Comparison of ENCODE assay signal across 1 cellular context in the genomic region with DNA sequence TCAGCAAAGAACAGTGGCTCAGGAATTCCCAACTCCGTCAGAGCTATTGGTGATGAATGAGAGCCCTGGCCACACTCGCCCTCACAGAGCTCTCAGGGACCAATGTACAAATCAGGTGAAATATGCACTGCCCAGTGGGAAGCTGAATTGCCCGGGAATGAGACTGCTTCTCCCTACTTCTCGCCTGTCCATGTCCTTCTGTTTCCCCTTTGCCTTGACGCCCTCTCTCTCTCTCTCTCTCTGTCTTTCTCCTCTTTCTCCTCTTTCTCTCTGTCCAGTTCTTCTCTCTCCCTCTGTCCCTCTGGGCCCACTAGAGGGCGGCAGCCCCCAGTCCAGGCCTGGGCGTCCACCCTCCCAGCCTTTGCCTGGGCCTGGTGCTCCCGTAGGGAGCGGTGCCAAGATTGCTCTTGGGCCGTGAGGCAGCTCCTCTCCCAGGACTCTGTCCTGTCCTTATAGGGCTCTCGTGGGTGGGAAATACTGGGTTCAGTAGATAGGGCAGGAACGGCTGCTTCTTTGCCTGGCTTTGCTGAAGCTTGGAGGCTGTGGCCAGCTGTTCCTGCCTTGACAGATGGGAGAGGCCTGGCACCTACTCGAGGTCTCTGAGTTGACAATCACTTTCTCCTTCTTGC.
A peak's percentile ranks its signal among the peaks of the same experiment; 100 is the strongest.
TF ChIP-seq lines count a peak whose summit lies in the region.

No MANE protein-coding gene starts in this region.

TF ChIP-seq in HepG2, 621 proteins besides CTCF, POLR2A, EP300 and RAD21 (continued from another document and continues in another):
- TF ChIP-seq, protein P1, sequence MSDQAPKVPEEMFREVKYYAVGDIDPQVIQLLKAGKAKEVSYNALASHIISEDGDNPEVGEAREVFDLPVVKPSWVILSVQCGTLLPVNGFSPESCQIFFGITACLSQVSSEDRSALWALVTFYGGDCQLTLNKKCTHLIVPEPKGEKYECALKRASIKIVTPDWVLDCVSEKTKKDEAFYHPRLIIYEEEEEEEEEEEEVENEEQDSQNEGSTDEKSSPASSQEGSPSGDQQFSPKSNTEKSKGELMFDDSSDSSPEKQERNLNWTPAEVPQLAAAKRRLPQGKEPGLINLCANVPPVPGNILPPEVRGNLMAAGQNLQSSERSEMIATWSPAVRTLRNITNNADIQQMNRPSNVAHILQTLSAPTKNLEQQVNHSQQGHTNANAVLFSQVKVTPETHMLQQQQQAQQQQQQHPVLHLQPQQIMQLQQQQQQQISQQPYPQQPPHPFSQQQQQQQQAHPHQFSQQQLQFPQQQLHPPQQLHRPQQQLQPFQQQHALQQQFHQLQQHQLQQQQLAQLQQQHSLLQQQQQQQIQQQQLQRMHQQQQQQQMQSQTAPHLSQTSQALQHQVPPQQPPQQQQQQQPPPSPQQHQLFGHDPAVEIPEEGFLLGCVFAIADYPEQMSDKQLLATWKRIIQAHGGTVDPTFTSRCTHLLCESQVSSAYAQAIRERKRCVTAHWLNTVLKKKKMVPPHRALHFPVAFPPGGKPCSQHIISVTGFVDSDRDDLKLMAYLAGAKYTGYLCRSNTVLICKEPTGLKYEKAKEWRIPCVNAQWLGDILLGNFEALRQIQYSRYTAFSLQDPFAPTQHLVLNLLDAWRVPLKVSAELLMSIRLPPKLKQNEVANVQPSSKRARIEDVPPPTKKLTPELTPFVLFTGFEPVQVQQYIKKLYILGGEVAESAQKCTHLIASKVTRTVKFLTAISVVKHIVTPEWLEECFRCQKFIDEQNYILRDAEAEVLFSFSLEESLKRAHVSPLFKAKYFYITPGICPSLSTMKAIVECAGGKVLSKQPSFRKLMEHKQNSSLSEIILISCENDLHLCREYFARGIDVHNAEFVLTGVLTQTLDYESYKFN (CRISPR knock-in tag; conservative IDR thresholded peaks at IDR 0.05), result no peak; the same call in 1 of the 2 replicates
- peak; percentile 19; the same call in 1 of the 2 replicates for TF ChIP-seq FOXA3 (CRISPR knock-in tag; IDR thresholded peaks at IDR 0.05)
- TF ChIP-seq, protein P2, sequence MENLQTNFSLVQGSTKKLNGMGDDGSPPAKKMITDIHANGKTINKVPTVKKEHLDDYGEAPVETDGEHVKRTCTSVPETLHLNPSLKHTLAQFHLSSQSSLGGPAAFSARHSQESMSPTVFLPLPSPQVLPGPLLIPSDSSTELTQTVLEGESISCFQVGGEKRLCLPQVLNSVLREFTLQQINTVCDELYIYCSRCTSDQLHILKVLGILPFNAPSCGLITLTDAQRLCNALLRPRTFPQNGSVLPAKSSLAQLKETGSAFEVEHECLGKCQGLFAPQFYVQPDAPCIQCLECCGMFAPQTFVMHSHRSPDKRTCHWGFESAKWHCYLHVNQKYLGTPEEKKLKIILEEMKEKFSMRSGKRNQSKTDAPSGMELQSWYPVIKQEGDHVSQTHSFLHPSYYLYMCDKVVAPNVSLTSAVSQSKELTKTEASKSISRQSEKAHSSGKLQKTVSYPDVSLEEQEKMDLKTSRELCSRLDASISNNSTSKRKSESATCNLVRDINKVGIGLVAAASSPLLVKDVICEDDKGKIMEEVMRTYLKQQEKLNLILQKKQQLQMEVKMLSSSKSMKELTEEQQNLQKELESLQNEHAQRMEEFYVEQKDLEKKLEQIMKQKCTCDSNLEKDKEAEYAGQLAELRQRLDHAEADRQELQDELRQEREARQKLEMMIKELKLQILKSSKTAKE (CRISPR knock-in tag; IDR thresholded peaks at IDR 0.05; ENCODE audit: borderline replicate concordance), result no peak
- no peak for TF ChIP-seq SNAPC4 (CRISPR knock-in tag; IDR thresholded peaks at IDR 0.05)
- peak; percentile 69; the same call in 1 of the 2 replicates for TF ChIP-seq CBX5 (CRISPR knock-in tag; IDR thresholded peaks at IDR 0.05; ENCODE audit: borderline replicate concordance)
- TF ChIP-seq, protein P3, sequence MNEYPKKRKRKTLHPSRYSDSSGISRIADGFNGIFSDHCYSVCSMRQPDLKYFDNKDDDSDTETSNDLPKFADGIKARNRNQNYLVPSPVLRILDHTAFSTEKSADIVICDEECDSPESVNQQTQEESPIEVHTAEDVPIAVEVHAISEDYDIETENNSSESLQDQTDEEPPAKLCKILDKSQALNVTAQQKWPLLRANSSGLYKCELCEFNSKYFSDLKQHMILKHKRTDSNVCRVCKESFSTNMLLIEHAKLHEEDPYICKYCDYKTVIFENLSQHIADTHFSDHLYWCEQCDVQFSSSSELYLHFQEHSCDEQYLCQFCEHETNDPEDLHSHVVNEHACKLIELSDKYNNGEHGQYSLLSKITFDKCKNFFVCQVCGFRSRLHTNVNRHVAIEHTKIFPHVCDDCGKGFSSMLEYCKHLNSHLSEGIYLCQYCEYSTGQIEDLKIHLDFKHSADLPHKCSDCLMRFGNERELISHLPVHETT (CRISPR knock-in tag; conservative IDR thresholded peaks at IDR 0.05), result no peak
- TF ChIP-seq, protein P4, sequence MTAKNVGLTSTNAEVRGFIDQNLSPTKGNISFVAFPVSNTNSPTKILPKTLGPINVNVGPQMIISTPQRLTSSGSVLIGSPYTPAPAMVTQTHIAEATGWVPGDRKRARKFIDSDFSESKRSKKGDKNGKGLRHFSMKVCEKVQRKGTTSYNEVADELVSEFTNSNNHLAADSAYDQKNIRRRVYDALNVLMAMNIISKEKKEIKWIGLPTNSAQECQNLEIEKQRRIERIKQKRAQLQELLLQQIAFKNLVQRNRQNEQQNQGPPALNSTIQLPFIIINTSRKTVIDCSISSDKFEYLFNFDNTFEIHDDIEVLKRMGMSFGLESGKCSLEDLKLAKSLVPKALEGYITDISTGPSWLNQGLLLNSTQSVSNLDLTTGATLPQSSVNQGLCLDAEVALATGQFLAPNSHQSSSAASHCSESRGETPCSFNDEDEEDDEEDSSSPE (CRISPR knock-in tag; IDR thresholded peaks at IDR 0.05), result peak; percentile 68
- TF ChIP-seq RORA (CRISPR knock-in tag; IDR thresholded peaks at IDR 0.05), result no peak
- 0 out of 2 replicates have a peak, but pooled peaks have one; percentile 35 for TF ChIP-seq HNRNPL (IDR thresholded peaks at IDR 0.05; ENCODE audit: low read depth, low read length)
- peak; percentile 35; the same call in 1 of the 2 replicates for TF ChIP-seq CSRNP1 (CRISPR knock-in tag; IDR thresholded peaks at IDR 0.05)
- peak; percentile 32; the same call in 1 of the 2 replicates for TF ChIP-seq ZNF143 (CRISPR knock-in tag; IDR thresholded peaks at IDR 0.05)
- TF ChIP-seq, protein P5, sequence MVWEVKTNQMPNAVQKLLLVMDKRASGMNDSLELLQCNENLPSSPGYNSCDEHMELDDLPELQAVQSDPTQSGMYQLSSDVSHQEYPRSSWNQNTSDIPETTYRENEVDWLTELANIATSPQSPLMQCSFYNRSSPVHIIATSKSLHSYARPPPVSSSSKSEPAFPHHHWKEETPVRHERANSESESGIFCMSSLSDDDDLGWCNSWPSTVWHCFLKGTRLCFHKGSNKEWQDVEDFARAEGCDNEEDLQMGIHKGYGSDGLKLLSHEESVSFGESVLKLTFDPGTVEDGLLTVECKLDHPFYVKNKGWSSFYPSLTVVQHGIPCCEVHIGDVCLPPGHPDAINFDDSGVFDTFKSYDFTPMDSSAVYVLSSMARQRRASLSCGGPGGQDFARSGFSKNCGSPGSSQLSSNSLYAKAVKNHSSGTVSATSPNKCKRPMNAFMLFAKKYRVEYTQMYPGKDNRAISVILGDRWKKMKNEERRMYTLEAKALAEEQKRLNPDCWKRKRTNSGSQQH (CRISPR knock-in tag; IDR thresholded peaks at IDR 0.05; ENCODE audit: low read depth), result no peak
- no peak for TF ChIP-seq ARNT2 (CRISPR knock-in tag; IDR thresholded peaks at IDR 0.05; ENCODE audit: low read depth)
- TF ChIP-seq ZNF557 (CRISPR knock-in tag; IDR thresholded peaks at IDR 0.05), result no peak; the same call in 1 of the 2 replicates
- TF ChIP-seq, protein P6, sequence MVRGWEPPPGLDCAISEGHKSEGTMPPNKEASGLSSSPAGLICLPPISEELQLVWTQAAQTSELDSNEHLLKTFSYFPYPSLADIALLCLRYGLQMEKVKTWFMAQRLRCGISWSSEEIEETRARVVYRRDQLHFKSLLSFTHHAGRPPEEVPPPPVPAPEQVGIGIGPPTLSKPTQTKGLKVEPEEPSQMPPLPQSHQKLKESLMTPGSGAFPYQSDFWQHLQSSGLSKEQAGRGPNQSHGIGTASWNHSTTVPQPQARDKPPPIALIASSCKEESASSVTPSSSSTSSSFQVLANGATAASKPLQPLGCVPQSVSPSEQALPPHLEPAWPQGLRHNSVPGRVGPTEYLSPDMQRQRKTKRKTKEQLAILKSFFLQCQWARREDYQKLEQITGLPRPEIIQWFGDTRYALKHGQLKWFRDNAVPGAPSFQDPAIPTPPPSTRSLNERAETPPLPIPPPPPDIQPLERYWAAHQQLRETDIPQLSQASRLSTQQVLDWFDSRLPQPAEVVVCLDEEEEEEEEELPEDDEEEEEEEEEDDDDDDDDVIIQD (CRISPR knock-in tag; IDR thresholded peaks at IDR 0.05; ENCODE audit: low read depth), result peak; percentile 74
- no peak for TF ChIP-seq PLSCR1 (CRISPR knock-in tag; IDR thresholded peaks at IDR 0.05; ENCODE audit: borderline replicate concordance)
- TF ChIP-seq, protein P7, sequence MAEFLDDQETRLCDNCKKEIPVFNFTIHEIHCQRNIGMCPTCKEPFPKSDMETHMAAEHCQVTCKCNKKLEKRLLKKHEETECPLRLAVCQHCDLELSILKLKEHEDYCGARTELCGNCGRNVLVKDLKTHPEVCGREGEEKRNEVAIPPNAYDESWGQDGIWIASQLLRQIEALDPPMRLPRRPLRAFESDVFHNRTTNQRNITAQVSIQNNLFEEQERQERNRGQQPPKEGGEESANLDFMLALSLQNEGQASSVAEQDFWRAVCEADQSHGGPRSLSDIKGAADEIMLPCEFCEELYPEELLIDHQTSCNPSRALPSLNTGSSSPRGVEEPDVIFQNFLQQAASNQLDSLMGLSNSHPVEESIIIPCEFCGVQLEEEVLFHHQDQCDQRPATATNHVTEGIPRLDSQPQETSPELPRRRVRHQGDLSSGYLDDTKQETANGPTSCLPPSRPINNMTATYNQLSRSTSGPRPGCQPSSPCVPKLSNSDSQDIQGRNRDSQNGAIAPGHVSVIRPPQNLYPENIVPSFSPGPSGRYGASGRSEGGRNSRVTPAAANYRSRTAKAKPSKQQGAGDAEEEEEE (CRISPR knock-in tag; IDR thresholded peaks at IDR 0.05; ENCODE audit: borderline replicate concordance), result no peak; the same call in 1 of the 2 replicates
- TF ChIP-seq TEAD2 (CRISPR knock-in tag; IDR thresholded peaks at IDR 0.05), result no peak
- TF ChIP-seq XRCC5 (optimal IDR thresholded peaks at IDR 0.05; ENCODE audit: low read length), result peak; percentile 97
- no peak for TF ChIP-seq HCFC1 (IDR thresholded peaks at IDR 0.05; ENCODE audit: low read depth, low read length)
- TF ChIP-seq PHF21A (CRISPR knock-in tag; IDR thresholded peaks at IDR 0.05), result peak; percentile 53; the same call in 1 of the 2 replicates
- TF ChIP-seq ZFP41 (CRISPR knock-in tag; IDR thresholded peaks at IDR 0.05; ENCODE audit: borderline replicate concordance), result no peak
- TF ChIP-seq THAP11 (CRISPR knock-in tag; IDR thresholded peaks at IDR 0.05), result peak; percentile 61; the same call in 1 of the 2 replicates
- TF ChIP-seq, protein P8, sequence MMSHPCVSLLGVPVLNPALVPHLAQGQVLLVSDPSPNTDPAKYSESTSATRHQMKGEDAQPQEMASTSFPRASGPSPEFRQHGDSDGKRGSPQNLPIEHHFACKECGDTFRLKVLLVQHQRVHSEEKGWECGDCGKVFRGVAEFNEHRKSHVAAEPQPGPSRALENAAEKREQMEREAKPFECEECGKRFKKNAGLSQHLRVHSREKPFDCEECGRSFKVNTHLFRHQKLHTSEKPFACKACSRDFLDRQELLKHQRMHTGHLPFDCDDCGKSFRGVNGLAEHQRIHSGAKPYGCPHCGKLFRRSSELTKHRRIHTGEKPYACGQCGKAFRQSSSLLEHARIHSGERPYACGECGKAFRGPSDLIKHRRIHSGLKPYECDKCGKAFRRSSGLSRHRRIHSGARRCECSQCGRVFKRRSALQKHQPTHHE (CRISPR knock-in tag; IDR thresholded peaks at IDR 0.05; ENCODE audit: borderline replicate concordance), result no peak
- TF ChIP-seq ZNF253 (CRISPR knock-in tag; IDR thresholded peaks at IDR 0.05; ENCODE audit: borderline replicate concordance), result no peak
- TF ChIP-seq ZNF572 (CRISPR knock-in tag; IDR thresholded peaks at IDR 0.05), result no peak
